ENCODE assay signal across 17 cellular contexts in genomic region chr14:64689292-64689691, GRCh38.
"Had no signal": no experiment of that assay in that cellular context is flagged by ENCODE, and none has a peak within 500 bp of the region (broad histone marks: within the 10 kb centered on the region; RNA-seq: fewer than 3 reads in every experiment).

No MANE protein-coding gene starts in this region.

- H3K27me3 ChIP-seq: cardiac muscle cell, dorsolateral prefrontal cortex, foreskin keratinocyte, right atrium auricular region had no signal

- H3K4me3 ChIP-seq: cardiac muscle cell, dorsolateral prefrontal cortex, lower lobe of right lung, prostate gland, right atrium auricular region had no signal

- H3K4me3 Mint-ChIP-seq: activated CD4-positive, alpha-beta T cell treated with anti-CD3 and anti-CD28 coated beads, Interleukin-2, amount 10 ng/mL, durations not matched to agents 7 days and 5 days; activated naive CD8-positive, alpha-beta T cell treated with anti-CD3 and anti-CD28 coated beads for 36 hours; endodermal cell had no signal

- H3K4me1 ChIP-seq: foreskin keratinocyte, prostate gland had no signal

- H3K9me3 ChIP-seq: lower lobe of right lung, prostate gland, right atrium auricular region, SK-N-SH had no signal

- DNase-seq: activated CD4-positive, alpha-beta T cell treated with anti-CD3 and anti-CD28 coated beads, Interleukin-2, amount 10 ng/mL, durations not matched to agents 7 days and 5 days; activated naive CD4-positive, alpha-beta T cell; activated naive CD8-positive, alpha-beta T cell treated with anti-CD3 and anti-CD28 coated beads for 36 hours; amniotic stem cell; foreskin keratinocyte; hippocampal formation; lower lobe of right lung; midbrain; SK-N-SH; stimulated activated naive CD8-positive, alpha-beta T cell treated with anti-CD3 and anti-CD28 coated beads, Interleukin-15, Interleukin-2, amounts not matched to agents 100 U/mL and 50 U/mL, for 24 hours; substantia nigra; trophoblast cell had no signal

- H3K36me3 ChIP-seq: cardiac muscle cell, lower lobe of right lung, prostate gland, right atrium auricular region had no signal

- H3K9ac ChIP-seq: SK-N-SH had no signal

- H3K36me3 Mint-ChIP-seq: activated naive CD8-positive, alpha-beta T cell treated with anti-CD3 and anti-CD28 coated beads for 36 hours had no signal

- H3K27ac ChIP-seq: cardiac muscle cell, foreskin keratinocyte, lower lobe of right lung, prostate gland, right atrium auricular region had no signal

- H3K9me3 Mint-ChIP-seq: activated CD4-positive, alpha-beta T cell treated with anti-CD3 and anti-CD28 coated beads, Interleukin-2, amount 10 ng/mL, durations not matched to agents 7 days and 5 days; activated naive CD8-positive, alpha-beta T cell treated with anti-CD3 and anti-CD28 coated beads for 36 hours; endodermal cell had no signal

- H3K27ac Mint-ChIP-seq: activated CD4-positive, alpha-beta T cell treated with anti-CD3 and anti-CD28 coated beads, Interleukin-2, amount 10 ng/mL, durations not matched to agents 7 days and 5 days; activated naive CD8-positive, alpha-beta T cell treated with anti-CD3 and anti-CD28 coated beads for 36 hours; endodermal cell had no signal

- ATAC-seq: lower lobe of right lung; stimulated activated naive CD8-positive, alpha-beta T cell treated with anti-CD3 and anti-CD28 coated beads, Interleukin-15, Interleukin-2, amounts not matched to agents 100 U/mL and 50 U/mL, for 24 hours had no signal
